In genomic region chr6:30770592-30770991, GRCh38 we compare ENCODE assay signal across 16 cellular contexts. TPM values are rescaled to one million over a fixed set of nuclear protein-coding genes. Genes with fewer than 3 reads are reported as not detected.
DNase-seq lines count a peak whose midpoint lies in the region; ATAC-seq and TF ChIP-seq lines count a peak whose summit lies in the region.
"Had no signal": no experiment of that assay in that cellular context is flagged by ENCODE, and none has a peak within 500 bp of the region (broad histone marks: within the 10 kb centered on the region; RNA-seq: fewer than 3 reads in every experiment).

No MANE protein-coding gene starts in this region.

- H3K27ac ChIP-seq in mesenchymal stem cell (ENCODE audit: low read length, poor library complexity, severe bottlenecking), result peak overlapping the region; percentile 100

- no peak overlapping the region for H3K14ac ChIP-seq in mesenchymal stem cell (ENCODE audit: low read length in 2 of 2)

- H3K9me3 ChIP-seq in mesenchymal stem cell (ENCODE audit: control insufficient read depth, low read length), result no peaks in the 10 kb centered on the region
- H3K9me3 ChIP-seq: BE2C, transverse colon had no signal

- H3K79me1 ChIP-seq in mesenchymal stem cell (replicated peaks; ENCODE audit: low read length, poor library complexity, severe bottlenecking), result peaks cover 4% of the 10 kb centered on the region

- peak overlapping the region; percentile 75 for H2BK120ac ChIP-seq in mesenchymal stem cell (ENCODE audit: low read depth, low read length)

- peak overlapping the region; percentile 93 for H2BK5ac ChIP-seq in mesenchymal stem cell (ENCODE audit: low read depth, low read length, poor library complexity, severe bottlenecking)

- no peaks in the 10 kb centered on the region for H3K9me3 Mint-ChIP-seq in natural killer cell treated with Interleukin-12 subunit alpha and Interleukin-12 subunit beta and Interleukin-15 and Interleukin-18, amount 100 ng/mL, for 72 hours
- H3K9me3 Mint-ChIP-seq in natural killer cell, result no peaks in the 10 kb centered on the region
- H3K9me3 Mint-ChIP-seq in activated naive CD8-positive, alpha-beta T cell treated with anti-CD3 and anti-CD28 coated beads, Interleukin-2, amount 10 ng/mL, durations not matched to agents 7 days and 5 days, result no peaks in the 10 kb centered on the region
- H3K9me3 Mint-ChIP-seq: T-cell had no signal

- H2AK5ac ChIP-seq in mesenchymal stem cell (ENCODE audit: low read length, severe bottlenecking), result peak overlapping the region; percentile 100

- H4K91ac ChIP-seq in mesenchymal stem cell (ENCODE audit: low read length), result peak overlapping the region; percentile 86

- H2BK15ac ChIP-seq in mesenchymal stem cell (ENCODE audit: low read depth, poor library complexity, severe bottlenecking), result peak overlapping the region; percentile 8

- peak overlapping the region; percentile 99 to 100 for H2BK12ac ChIP-seq in mesenchymal stem cell (ENCODE audit: low read length in 2 of 2)

- no peak overlapping the region for H3K4me2 ChIP-seq in mesenchymal stem cell (ENCODE audit: low read length, poor library complexity, severe bottlenecking)

- H3K27ac Mint-ChIP-seq in natural killer cell treated with Interleukin-12 subunit alpha and Interleukin-12 subunit beta and Interleukin-15 and Interleukin-18, amount 100 ng/mL, for 72 hours, result peak overlapping the region; percentile 80 to 85
- H3K27ac Mint-ChIP-seq in natural killer cell, result no peak overlapping the region
- peak overlapping the region; percentile 27 for H3K27ac Mint-ChIP-seq in activated naive CD8-positive, alpha-beta T cell treated with anti-CD3 and anti-CD28 coated beads, Interleukin-2, amount 10 ng/mL, durations not matched to agents 7 days and 5 days

- ATAC-seq in natural killer cell treated with Interleukin-12 subunit alpha and Interleukin-12 subunit beta and Interleukin-15 and Interleukin-18, amount 100 ng/mL, for 72 hours, result no peak
- ATAC-seq in natural killer cell, result no peak
- ATAC-seq in activated naive CD8-positive, alpha-beta T cell treated with anti-CD3 and anti-CD28 coated beads, Interleukin-2, amount 10 ng/mL, durations not matched to agents 7 days and 5 days (ENCODE audit: low read depth), result no peak
- ATAC-seq in GM21447 (IDR thresholded peaks at IDR 0.05; ENCODE audit: unreplicated experiment), result no peak
- no peak for ATAC-seq in GM21526 (IDR thresholded peaks at IDR 0.05; ENCODE audit: low FRiP score, unreplicated experiment)
- ATAC-seq: esophagus mucosa, T-cell had no signal

- POLR2A ChIA-PET in activated naive CD8-positive, alpha-beta T cell treated with anti-CD3 and anti-CD28 coated beads, Interleukin-2, amount 10 ng/mL, durations not matched to agents 7 days and 5 days (lab: Charles Lee), result interaction anchor here (1.0 to 6.1 kb wide), 5 partner anchors 18 to 41 kb away, joined by 3 to 60 read pairs (median 11); partner anchors contain the start of gene IER3

- TF ChIP-seq CTCF in natural killer cell (IDR thresholded peaks at IDR 0.05), result no peak

- no peaks in the 10 kb centered on the region for H3K27me3 Mint-ChIP-seq in natural killer cell treated with Interleukin-12 subunit alpha and Interleukin-12 subunit beta and Interleukin-15 and Interleukin-18, amount 100 ng/mL, for 72 hours
- H3K27me3 Mint-ChIP-seq in natural killer cell (ENCODE audit: low read depth in 2 of 2), result no peaks in the 10 kb centered on the region
- no peaks in the 10 kb centered on the region for H3K27me3 Mint-ChIP-seq in activated naive CD8-positive, alpha-beta T cell treated with anti-CD3 and anti-CD28 coated beads, Interleukin-2, amount 10 ng/mL, durations not matched to agents 7 days and 5 days
- H3K27me3 Mint-ChIP-seq: T-cell had no signal

- H2AFZ ChIP-seq in mesenchymal stem cell (ENCODE audit: low read depth, low read length), result no peak overlapping the region

- H3K36me3 ChIP-seq in mesenchymal stem cell (ENCODE audit: control insufficient read depth in 1 of 2, insufficient read depth in 2 of 2, low read depth in 1 of 2, low read length in 2 of 2), result no peaks in the 10 kb centered on the region
- H3K36me3 ChIP-seq: BE2C, transverse colon had no signal

- peak overlapping the region in 1 of 2 experiments; percentile 93 for H3K4ac ChIP-seq in mesenchymal stem cell (ENCODE audit: low read depth in 1 of 2, low read length in 2 of 2)

- no peak for DNase-seq in natural killer cell treated with Interleukin-12 subunit alpha and Interleukin-12 subunit beta and Interleukin-15 and Interleukin-18, amount 100 ng/mL, for 72 hours (ENCODE audit: low spot score)
- DNase-seq in natural killer cell (no peak), mesenchymal stem cell (no peak), NCI-H1105 treated with DMSO at 0.1 percent for 48 hours (lab: John Stamatoyannopoulos, UW) (no peak)
- no peak for DNase-seq in activated naive CD8-positive, alpha-beta T cell treated with anti-CD3 and anti-CD28 coated beads, Interleukin-2, amount 10 ng/mL, durations not matched to agents 7 days and 5 days
- no peak for DNase-seq in effector CD4-positive, alpha-beta T cell
- DNase-seq: BE2C; central memory CD4-positive, alpha-beta T cell; DMS79 treated with DMSO at 0.1 percent for 48 hours; NCI-H1417; OCI-M1; T-cell; transverse colon had no signal

- H3K4me3 ChIP-seq in mesenchymal stem cell (ENCODE audit: insufficient read depth in 1 of 2, low read depth in 1 of 2, low read length in 2 of 2), result no peak overlapping the region
- H3K4me3 ChIP-seq: transverse colon had no signal

- H3K4me1 Mint-ChIP-seq in natural killer cell treated with Interleukin-12 subunit alpha and Interleukin-12 subunit beta and Interleukin-15 and Interleukin-18, amount 100 ng/mL, for 72 hours (ENCODE audit: low read depth in 2 of 2), result peaks cover 49 to 59% of the 10 kb centered on the region in 2 donors
- peaks cover 30 to 32% of the 10 kb centered on the region in 2 donors for H3K4me1 Mint-ChIP-seq in natural killer cell
- peaks cover 71% of the 10 kb centered on the region for H3K4me1 Mint-ChIP-seq in activated naive CD8-positive, alpha-beta T cell treated with anti-CD3 and anti-CD28 coated beads, Interleukin-2, amount 10 ng/mL, durations not matched to agents 7 days and 5 days

- H4K8ac ChIP-seq in mesenchymal stem cell (ENCODE audit: low read length), result peak overlapping the region; percentile 56

- peaks cover 19% of the 10 kb centered on the region for H3K4me1 ChIP-seq in mesenchymal stem cell (ENCODE audit: control insufficient read depth, insufficient read depth, low read depth, low read length)

- no peaks in the 10 kb centered on the region for H3K36me3 Mint-ChIP-seq in natural killer cell treated with Interleukin-12 subunit alpha and Interleukin-12 subunit beta and Interleukin-15 and Interleukin-18, amount 100 ng/mL, for 72 hours
- H3K36me3 Mint-ChIP-seq in natural killer cell, result no peaks in the 10 kb centered on the region
- H3K36me3 Mint-ChIP-seq in activated naive CD8-positive, alpha-beta T cell treated with anti-CD3 and anti-CD28 coated beads, Interleukin-2, amount 10 ng/mL, durations not matched to agents 7 days and 5 days, result peaks cover 10% of the 10 kb centered on the region
- H3K36me3 Mint-ChIP-seq: T-cell had no signal

- H3K23ac ChIP-seq in mesenchymal stem cell (ENCODE audit: low read length in 2 of 2), result no peak overlapping the region

- H3K18ac ChIP-seq in mesenchymal stem cell (ENCODE audit: low read depth in 1 of 2, low read length in 2 of 2), result peak overlapping the region; percentile 93 to 96

- H3K4me3 Mint-ChIP-seq in natural killer cell treated with Interleukin-12 subunit alpha and Interleukin-12 subunit beta and Interleukin-15 and Interleukin-18, amount 100 ng/mL, for 72 hours, result peak overlapping the region; percentile 15
- no peak overlapping the region for H3K4me3 Mint-ChIP-seq in natural killer cell
- no peak overlapping the region for H3K4me3 Mint-ChIP-seq in activated naive CD8-positive, alpha-beta T cell treated with anti-CD3 and anti-CD28 coated beads, Interleukin-2, amount 10 ng/mL, durations not matched to agents 7 days and 5 days

- H3K27me3 ChIP-seq in mesenchymal stem cell (ENCODE audit: control insufficient read depth in 1 of 2, insufficient read depth in 1 of 2, low read length in 2 of 2), result no peaks in the 10 kb centered on the region
- H3K27me3 ChIP-seq: BE2C, transverse colon had no signal

- 100% methylated on average over 1 of the region's 3 CpGs for WGBS in mesenchymal stem cell

- peak overlapping the region; percentile 77 for H3K9ac ChIP-seq in mesenchymal stem cell (ENCODE audit: low read length)

- intact Hi-C loops in natural killer cell (cut with micrococcal nuclease), result no loop called here

RNA-seq across cellular contexts. Expression of gene IER3, which starts 26.2 kb away (rescaled TPM):
- 100 to 1,000 TPM; 128 to 346 TPM for total RNA-seq in natural killer cell treated with Interleukin-12 subunit alpha and Interleukin-12 subunit beta and Interleukin-15 and Interleukin-18, amount 100 ng/mL, for 72 hours
- total RNA-seq in natural killer cell, result 100 to 1,000 TPM in 1 of 3 donors, 10 to 100 TPM in 2; 39.7 to 105 (median 66.5) TPM
- total RNA-seq in activated naive CD8-positive, alpha-beta T cell treated with anti-CD3 and anti-CD28 coated beads, Interleukin-2, amount 10 ng/mL, durations not matched to agents 7 days and 5 days, result 10 to 100 TPM; 49.1 to 52.7 TPM
- polyA plus RNA-seq in mesenchymal stem cell (2013, experiment 1 of 2), result 220 TPM
- 207 TPM for polyA plus RNA-seq in mesenchymal stem cell (2013, experiment 2 of 2)

RNA-seq across cellular contexts. Expression of gene FLOT1, which starts 28.1 kb away (rescaled TPM):
- 100 to 1,000 TPM; 219 to 319 TPM for total RNA-seq in natural killer cell treated with Interleukin-12 subunit alpha and Interleukin-12 subunit beta and Interleukin-15 and Interleukin-18, amount 100 ng/mL, for 72 hours
- 100 to 1,000 TPM in 1 of 3 donors, 10 to 100 TPM in 2; 73.1 to 113 (median 94.2) TPM for total RNA-seq in natural killer cell
- total RNA-seq in activated naive CD8-positive, alpha-beta T cell treated with anti-CD3 and anti-CD28 coated beads, Interleukin-2, amount 10 ng/mL, durations not matched to agents 7 days and 5 days, result 100 to 1,000 TPM; 261 to 271 TPM
- 120 TPM for polyA plus RNA-seq in mesenchymal stem cell (2013, experiment 1 of 2)
- polyA plus RNA-seq in mesenchymal stem cell (2013, experiment 2 of 2), result 118 TPM

RNA-seq across cellular contexts. Expression of gene TUBB, which starts 50.4 kb away (rescaled TPM):
- 1,000 to 10,000 TPM in 1 of 2 donors, 100 to 1,000 TPM in 1; 938 to 1,043 TPM for total RNA-seq in natural killer cell treated with Interleukin-12 subunit alpha and Interleukin-12 subunit beta and Interleukin-15 and Interleukin-18, amount 100 ng/mL, for 72 hours
- total RNA-seq in natural killer cell, result 100 to 1,000 TPM; 121 to 168 (median 127) TPM
- 1,000 to 10,000 TPM; 1,168 to 1,207 TPM for total RNA-seq in activated naive CD8-positive, alpha-beta T cell treated with anti-CD3 and anti-CD28 coated beads, Interleukin-2, amount 10 ng/mL, durations not matched to agents 7 days and 5 days
- 839 TPM for polyA plus RNA-seq in mesenchymal stem cell (2013, experiment 1 of 2)
- 819 TPM for polyA plus RNA-seq in mesenchymal stem cell (2013, experiment 2 of 2)

RNA-seq across cellular contexts. Expression of gene MDC1, which starts 53.5 kb away (rescaled TPM):
- total RNA-seq in natural killer cell treated with Interleukin-12 subunit alpha and Interleukin-12 subunit beta and Interleukin-15 and Interleukin-18, amount 100 ng/mL, for 72 hours, result 100 to 1,000 TPM in 1 of 2 donors, 10 to 100 TPM in 1; 64.1 to 118 TPM
- total RNA-seq in natural killer cell, result 10 to 100 TPM; 61.2 to 77.0 (median 64.5) TPM
- total RNA-seq in activated naive CD8-positive, alpha-beta T cell treated with anti-CD3 and anti-CD28 coated beads, Interleukin-2, amount 10 ng/mL, durations not matched to agents 7 days and 5 days, result 10 to 100 TPM; 50.2 to 52.2 TPM
- 9.8 TPM for polyA plus RNA-seq in mesenchymal stem cell (2013, experiment 1 of 2)
- polyA plus RNA-seq in mesenchymal stem cell (2013, experiment 2 of 2), result 8.6 TPM

Comparison
In these comparisons a context has a peak if more than half of its experiments do, and no peak if none do; other contexts are left out.
1. H3K27ac Mint-ChIP-seq: peak in natural killer cell treated with Interleukin-12 subunit alpha and Interleukin-12 subunit beta and Interleukin-15 and Interleukin-18, amount 100 ng/mL, for 72 hours (2 of 2) and activated naive CD8-positive, alpha-beta T cell treated with anti-CD3 and anti-CD28 coated beads, Interleukin-2, amount 10 ng/mL, durations not matched to agents 7 days and 5 days (single experiment); none in natural killer cell (0 of 2).
2. RNA of gene TUBB, which starts 50.4 kb away (total RNA-seq): 1,168 to 1,207 TPM in activated naive CD8-positive, alpha-beta T cell treated with anti-CD3 and anti-CD28 coated beads, Interleukin-2, amount 10 ng/mL, durations not matched to agents 7 days and 5 days and 938 to 1,043 TPM in natural killer cell treated with Interleukin-12 subunit alpha and Interleukin-12 subunit beta and Interleukin-15 and Interleukin-18, amount 100 ng/mL, for 72 hours; 121 to 168 TPM in natural killer cell; every median in the first group is over 4 times any median in the second.